Comparison of ENCODE assay signal across 15 cellular contexts in genomic region chr17:43528319-43528987, GRCh38. TPM values are rescaled to one million over a fixed set of nuclear protein-coding genes. Genes with fewer than 3 reads are reported as not detected.
DNase-seq lines count a peak whose midpoint lies in the region; ATAC-seq, FAIRE-seq and TF ChIP-seq lines count a peak whose summit lies in the region.
"Had no signal": no experiment of that assay in that cellular context is flagged by ENCODE, and none has a peak within 500 bp of the region (broad histone marks: within the 10 kb centered on the region; RNA-seq: fewer than 3 reads in every experiment).

No MANE protein-coding gene starts in this region.

- no peak overlapping the region for H3K4me3 Mint-ChIP-seq in activated T-helper 1 cell treated with anti-CD3 and anti-CD28 coated beads, Interleukin-12 subunit alpha, Interleukin-12 subunit beta, Interleukin-2, Interleukin-4 antibody, amounts not matched to agents 30 ng/mL and 10 ng/mL and 1 ng/mL, durations not matched to agents 14 hours and 24 hours and 36 hours
- no peak overlapping the region for H3K4me3 Mint-ChIP-seq in CD4-positive, alpha-beta memory T cell
- H3K4me3 Mint-ChIP-seq: natural killer cell; stimulated activated effector memory CD8-positive, alpha-beta T cell treated with anti-CD3 and anti-CD28 coated beads, Interleukin-12 subunit alpha, Interleukin-12 subunit beta, amount 100 ng/mL, for 72 hours had no signal

- H3K9me3 Mint-ChIP-seq in activated T-helper 1 cell treated with anti-CD3 and anti-CD28 coated beads, Interleukin-12 subunit alpha, Interleukin-12 subunit beta, Interleukin-2, Interleukin-4 antibody, amounts not matched to agents 30 ng/mL and 10 ng/mL and 1 ng/mL, durations not matched to agents 14 hours and 24 hours and 36 hours = no peaks in the 10 kb centered on the region
- no peaks in the 10 kb centered on the region for H3K9me3 Mint-ChIP-seq in CD4-positive, alpha-beta memory T cell
- H3K9me3 Mint-ChIP-seq: natural killer cell; stimulated activated effector memory CD8-positive, alpha-beta T cell treated with anti-CD3 and anti-CD28 coated beads, Interleukin-12 subunit alpha, Interleukin-12 subunit beta, amount 100 ng/mL, for 72 hours had no signal

- peaks cover 10% of the 10 kb centered on the region for H3K36me3 Mint-ChIP-seq in activated T-helper 1 cell treated with anti-CD3 and anti-CD28 coated beads, Interleukin-12 subunit alpha, Interleukin-12 subunit beta, Interleukin-2, Interleukin-4 antibody, amounts not matched to agents 30 ng/mL and 10 ng/mL and 1 ng/mL, durations not matched to agents 14 hours and 24 hours and 36 hours (ENCODE audit: low read depth)
- H3K36me3 Mint-ChIP-seq in CD4-positive, alpha-beta memory T cell = peaks cover 26 to 38% of the 10 kb centered on the region in 2 donors
- H3K36me3 Mint-ChIP-seq: natural killer cell had no signal

- H3K27me3 ChIP-seq in HCT116 (ENCODE audit: insufficient read depth, low read length) (no peaks in the 10 kb centered on the region), adrenal gland (no peaks in the 10 kb centered on the region)
- H3K27me3 ChIP-seq in CD4-positive, alpha-beta memory T cell (ENCODE audit: insufficient read depth, low read length) = no peaks in the 10 kb centered on the region

- CTCF ChIA-PET in HCT116 (lab: Charles Lee) = no interaction called here
- CTCF ChIA-PET in CD4-positive, alpha-beta memory T cell (lab: Charles Lee; ENCODE audit: partially characterized antibody) = no interaction called here

- DNase-seq in HCT116 (ENCODE audit: low read depth, low spot score) (no peak), adrenal gland (peak; percentile 33 to 88 (median 74)), iris pigment epithelial cell (ENCODE audit: low read depth) (peak; percentile 47), posterior vena cava (ENCODE audit: low spot score) (peak; percentile 68), D341Med (ENCODE audit: low spot score) (no peak), frontal cortex (ENCODE audit: low spot score in 2 of 2) (no peak)
- DNase-seq in activated T-helper 1 cell treated with anti-CD3 and anti-CD28 coated beads, Interleukin-12 subunit alpha, Interleukin-12 subunit beta, Interleukin-2, Interleukin-4 antibody, amounts not matched to agents 30 ng/mL and 10 ng/mL and 1 ng/mL, durations not matched to agents 14 hours and 24 hours and 36 hours (ENCODE audit: low spot score) = no peak
- DNase-seq in CD4-positive, alpha-beta memory T cell = no peak
- DNase-seq: activated T-cell treated with anti-CD3 and anti-CD28 coated beads, Interleukin-2, amount 50 U/mL, for 1 hour; kidney glomerular epithelial cell; natural killer cell; NCI-H2081 treated with DMSO at 0.1 percent for 48 hours; NCI-H526 treated with DMSO at 0.1 percent for 48 hours had no signal

- intact Hi-C loops in HCT116 (cut with micrococcal nuclease) (no loop called here), adrenal gland (cut with DNase I) (no loop called here), posterior vena cava (cut with DNase I) (no loop called here)
- intact Hi-C loops in activated T-helper 1 cell treated with anti-CD3 and anti-CD28 coated beads, Interleukin-12 subunit alpha, Interleukin-12 subunit beta, Interleukin-2, Interleukin-4 antibody, amounts not matched to agents 30 ng/mL and 10 ng/mL and 1 ng/mL, durations not matched to agents 14 hours and 24 hours and 36 hours (cut with micrococcal nuclease) = no loop called here
- intact Hi-C loops in CD4-positive, alpha-beta memory T cell (cut with micrococcal nuclease) = no loop called here

- POLR2A ChIA-PET in HCT116 (lab: Charles Lee) = no interaction called here
- POLR2A ChIA-PET in CD4-positive, alpha-beta memory T cell (lab: Charles Lee; ENCODE audit: partially characterized antibody) = no interaction called here

- H3K36me3 ChIP-seq in HCT116 (ENCODE audit: control insufficient read depth in 1 of 2, insufficient read depth in 2 of 2, low read length in 2 of 2) (peaks cover 14 to 23% of the 10 kb centered on the region in 2 experiments; a peak in 3 of 4 replicates), adrenal gland (replicated peaks in 1 of 2) (peaks cover 0 to 29% of the 10 kb centered on the region in 2 donors)
- peaks cover 45% of the 10 kb centered on the region for H3K36me3 ChIP-seq in CD4-positive, alpha-beta memory T cell (ENCODE audit: insufficient read depth, low read length)

- 0 out of 2 replicates have a peak, but pooled peaks have one; percentile 43 for ATAC-seq in HCT116
- ATAC-seq: stimulated activated effector memory CD8-positive, alpha-beta T cell treated with anti-CD3 and anti-CD28 coated beads, Interleukin-12 subunit alpha, Interleukin-12 subunit beta, amount 100 ng/mL, for 72 hours had no signal

- H3K27ac ChIP-seq in HCT116 (ENCODE audit: low read depth, low read length) = no peak overlapping the region; the same call in 1 of the 2 replicates
- peak overlapping the region in 2 of 5 donors; percentile 27 to 66 for H3K27ac ChIP-seq in adrenal gland
- no peak overlapping the region for H3K27ac ChIP-seq in CD4-positive, alpha-beta memory T cell (ENCODE audit: low read depth, low read length)

- no peak for TF ChIP-seq RAD21 in HCT116 (IDR thresholded peaks at IDR 0.05; ENCODE audit: low read depth)

- no peaks in the 10 kb centered on the region for H3K27me3 Mint-ChIP-seq in activated T-helper 1 cell treated with anti-CD3 and anti-CD28 coated beads, Interleukin-12 subunit alpha, Interleukin-12 subunit beta, Interleukin-2, Interleukin-4 antibody, amounts not matched to agents 30 ng/mL and 10 ng/mL and 1 ng/mL, durations not matched to agents 14 hours and 24 hours and 36 hours (ENCODE audit: insufficient read depth)
- no peaks in the 10 kb centered on the region for H3K27me3 Mint-ChIP-seq in CD4-positive, alpha-beta memory T cell

- no peak overlapping the region for H3K27ac Mint-ChIP-seq in activated T-helper 1 cell treated with anti-CD3 and anti-CD28 coated beads, Interleukin-12 subunit alpha, Interleukin-12 subunit beta, Interleukin-2, Interleukin-4 antibody, amounts not matched to agents 30 ng/mL and 10 ng/mL and 1 ng/mL, durations not matched to agents 14 hours and 24 hours and 36 hours
- H3K27ac Mint-ChIP-seq in CD4-positive, alpha-beta memory T cell = no peak overlapping the region
- H3K27ac Mint-ChIP-seq: natural killer cell; stimulated activated effector memory CD8-positive, alpha-beta T cell treated with anti-CD3 and anti-CD28 coated beads, Interleukin-12 subunit alpha, Interleukin-12 subunit beta, amount 100 ng/mL, for 72 hours had no signal

- H3K4me1 ChIP-seq in HCT116 (ENCODE audit: control insufficient read depth in 1 of 2, insufficient read depth in 2 of 2, low read length in 2 of 2) (peaks cover 19 to 32% of the 10 kb centered on the region in 2 experiments), adrenal gland (replicated peaks in 1 of 2) (peaks cover 15 to 33% of the 10 kb centered on the region in 2 donors)
- no peaks in the 10 kb centered on the region for H3K4me1 ChIP-seq in CD4-positive, alpha-beta memory T cell (ENCODE audit: insufficient read depth, low read length)

- no peaks in the 10 kb centered on the region for H3K4me1 Mint-ChIP-seq in activated T-helper 1 cell treated with anti-CD3 and anti-CD28 coated beads, Interleukin-12 subunit alpha, Interleukin-12 subunit beta, Interleukin-2, Interleukin-4 antibody, amounts not matched to agents 30 ng/mL and 10 ng/mL and 1 ng/mL, durations not matched to agents 14 hours and 24 hours and 36 hours (ENCODE audit: low read depth)
- H3K4me1 Mint-ChIP-seq in CD4-positive, alpha-beta memory T cell = peaks cover 0 to 4% (median 2%) of the 10 kb centered on the region in 4 donors
- H3K4me1 Mint-ChIP-seq: stimulated activated effector memory CD8-positive, alpha-beta T cell treated with anti-CD3 and anti-CD28 coated beads, Interleukin-12 subunit alpha, Interleukin-12 subunit beta, amount 100 ng/mL, for 72 hours had no signal

- WGBS in adrenal gland, 4 donors = 48 to 56% (median 54%) methylated on average over 3 to 13 of the region's 13 CpGs

- no peak overlapping the region for H2AFZ ChIP-seq in HCT116 (ENCODE audit: low read depth, low read length, poor library complexity, severe bottlenecking)

- H3K4me2 ChIP-seq in HCT116 (ENCODE audit: low read length) = no peak overlapping the region

- RAD21 ChIA-PET in HCT116 (lab: Charles Lee; ENCODE audit: low non-redundant PET in 1 of 2, low total read pairs in 2 of 2, uncharacterized antibody in 2 of 2, unreplicated experiment in 2 of 2) = no interaction called here

- no peak for FAIRE-seq in frontal cortex (lab: Jason Lieb, UNC)
- FAIRE-seq: HTR-8/SVneo had no signal

- no peaks in the 10 kb centered on the region for H3K79me2 ChIP-seq in HCT116 (ENCODE audit: insufficient read depth, low read length)

- H3K9me3 ChIP-seq in HCT116 (ENCODE audit: control insufficient read depth in 1 of 2, insufficient read depth in 1 of 2, low read depth in 1 of 2, low read length in 2 of 2) (no peaks in the 10 kb centered on the region), adrenal gland (replicated peaks in 1 of 3) (no peaks in the 10 kb centered on the region)
- no peaks in the 10 kb centered on the region for H3K9me3 ChIP-seq in CD4-positive, alpha-beta memory T cell (ENCODE audit: control insufficient read depth in 1 of 2, low read length in 2 of 2)

- TF ChIP-seq POLR2A in HCT116 (IDR thresholded peaks at IDR 0.05; ENCODE audit: borderline replicate concordance, extremely low read depth, insufficient read depth, insufficient read length) (no peak), adrenal gland (IDR thresholded peaks at IDR 0.05) (no peak)

- no TSS peak for BruUV-seq in HCT116 (replicated peaks; lab: Mats Ljungman, UMichigan)

- no peak overlapping the region for H3K4me3 ChIP-seq in HCT116 (replicated peaks in 1 of 2; ENCODE audit: low read depth in 1 of 2, low read length in 2 of 2)
- H3K4me3 ChIP-seq in adrenal gland = no peak overlapping the region
- H3K4me3 ChIP-seq in CD4-positive, alpha-beta memory T cell (ENCODE audit: low read length in 2 of 2) = no peak overlapping the region

- TF ChIP-seq CTCF in HCT116 (IDR thresholded peaks at IDR 0.05 in 2 of 3, conservative IDR thresholded peaks at IDR 0.05 in 1 of 3; ENCODE audit: borderline replicate concordance in 1 of 3, insufficient read depth in 1 of 3, low read depth in 2 of 3, low read length in 2 of 3) (no peak), adrenal gland (IDR thresholded peaks at IDR 0.05) (no peak)

- no peak overlapping the region for H3K9ac ChIP-seq in HCT116 (ENCODE audit: low read length)

- no peaks in the 10 kb centered on the region for H4K20me1 ChIP-seq in HCT116 (ENCODE audit: insufficient read depth)

- no peaks in the 10 kb centered on the region for H3K9me2 ChIP-seq in HCT116 (ENCODE audit: insufficient read depth)

RNA-seq across cellular contexts. Expression of gene ETV4, which starts 17.7 kb away (rescaled TPM):
- total RNA-seq in HCT116 (2021; ENCODE audit: unreplicated experiment) = 51.5 TPM
- 31.7 and 44.1 TPM in 2 replicates for polyA plus RNA-seq in HCT116 (2012)
- total RNA-seq in adrenal gland = 1 to 10 TPM in 6 of 8 donors, under 1 TPM in 2; 0.26 to 3.5 (median 2.2) TPM
- 1 to 10 TPM; 1.9 to 6.6 (median 1.9) TPM for polyA plus RNA-seq in adrenal gland
- 1 to 10 TPM in 1 of 2 donors, under 1 TPM in 1; 0.48 to 1.3 TPM for total RNA-seq in posterior vena cava
- total RNA-seq in activated T-helper 1 cell treated with anti-CD3 and anti-CD28 coated beads, Interleukin-12 subunit alpha, Interleukin-12 subunit beta, Interleukin-2, Interleukin-4 antibody, amounts not matched to agents 30 ng/mL and 10 ng/mL and 1 ng/mL, durations not matched to agents 14 hours and 24 hours and 36 hours = 6.9 and 8.1 TPM in 2 replicates
- total RNA-seq in CD4-positive, alpha-beta memory T cell = not detected
- not detected for polyA plus RNA-seq in CD4-positive, alpha-beta memory T cell
- total RNA-seq in frontal cortex = 0.41 TPM
- total RNA-seq: natural killer cell had no signal

RNA-seq across cellular contexts. Expression of gene DHX8, which starts 44.7 kb away (rescaled TPM):
- total RNA-seq in HCT116 (2021; ENCODE audit: unreplicated experiment) = 53.5 TPM
- 23.5 and 27.3 TPM in 2 replicates for polyA plus RNA-seq in HCT116 (2012)
- total RNA-seq in adrenal gland = 10 to 100 TPM; 15.2 to 43.6 (median 33.5) TPM
- 10 to 100 TPM; 28.9 to 37.7 (median 30.9) TPM for polyA plus RNA-seq in adrenal gland
- 10 to 100 TPM; 35.2 to 45.2 TPM for total RNA-seq in posterior vena cava
- total RNA-seq in activated T-helper 1 cell treated with anti-CD3 and anti-CD28 coated beads, Interleukin-12 subunit alpha, Interleukin-12 subunit beta, Interleukin-2, Interleukin-4 antibody, amounts not matched to agents 30 ng/mL and 10 ng/mL and 1 ng/mL, durations not matched to agents 14 hours and 24 hours and 36 hours = 57.0 and 59.8 TPM in 2 replicates
- 10 to 100 TPM; 75.8 to 78.2 TPM for total RNA-seq in CD4-positive, alpha-beta memory T cell
- 10 to 100 TPM; 16.1 to 43.8 TPM for polyA plus RNA-seq in CD4-positive, alpha-beta memory T cell
- total RNA-seq in frontal cortex = 40.8 TPM

Comparison
In these comparisons a context has a peak if more than half of its experiments do, and no peak if none do; other contexts are left out.
1. DNase-seq: peak in adrenal gland (7 of 7), iris pigment epithelial cell (single experiment) and posterior vena cava (single experiment); none in HCT116 (single experiment), activated T-helper 1 cell treated with anti-CD3 and anti-CD28 coated beads, Interleukin-12 subunit alpha, Interleukin-12 subunit beta, Interleukin-2, Interleukin-4 antibody, amounts not matched to agents 30 ng/mL and 10 ng/mL and 1 ng/mL, durations not matched to agents 14 hours and 24 hours and 36 hours (single experiment), D341Med (single experiment), CD4-positive, alpha-beta memory T cell (0 of 5) and frontal cortex (0 of 2).